ENCODE assay signal across 8 cellular contexts in the genomic region with DNA sequence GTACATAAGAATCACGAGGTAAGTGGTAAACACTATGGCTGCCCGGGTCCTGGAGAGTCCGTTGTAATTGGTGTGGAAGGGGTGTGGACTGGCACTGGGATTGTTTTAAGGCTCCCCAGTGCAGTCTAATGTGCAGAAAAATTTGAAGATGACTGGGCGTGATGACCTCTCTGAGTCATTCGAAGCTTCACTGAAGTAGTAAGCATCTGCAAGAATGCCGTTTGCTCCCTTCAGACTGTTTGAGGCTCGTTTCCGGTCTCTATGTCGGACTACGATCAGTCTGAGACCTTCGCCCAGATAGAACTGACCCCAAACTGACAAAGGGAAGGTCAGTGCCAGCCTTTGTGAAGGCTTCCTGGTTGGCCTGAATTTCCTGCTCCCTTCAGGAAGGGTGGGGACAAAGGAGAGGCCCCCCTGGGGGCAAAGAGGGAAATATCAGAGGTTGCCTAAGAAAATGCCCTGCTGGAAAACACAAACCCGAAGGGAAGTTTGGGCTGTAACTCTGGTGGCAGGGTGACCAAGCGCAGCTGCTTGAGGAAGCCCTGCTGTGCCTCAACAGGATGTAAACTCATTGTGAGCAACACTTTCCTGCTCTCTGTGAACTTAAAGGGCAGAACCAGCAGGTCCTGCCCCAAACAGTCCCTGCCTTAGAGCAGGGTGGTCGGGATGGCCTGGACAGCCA. TPM values are rescaled to one million over a fixed set of nuclear protein-coding genes. Genes with fewer than 3 reads are reported as not detected.
A peak's percentile ranks its signal among the peaks of the same experiment; 100 is the strongest.
DNase-seq lines count a peak whose midpoint lies in the region; ATAC-seq, FAIRE-seq and TF ChIP-seq lines count a peak whose summit lies in the region.

No MANE protein-coding gene starts in this region.

- no peaks in the 10 kb centered on the region for H3K27me3 ChIP-seq in naive thymus-derived CD4-positive, alpha-beta T cell (ENCODE audit: control insufficient read depth in 2 of 2, insufficient read depth in 2 of 2, low read length in 2 of 2)

- no peak overlapping the region for H3K27ac ChIP-seq in naive thymus-derived CD4-positive, alpha-beta T cell (ENCODE audit: low read depth, low read length)

- H3K9me3 ChIP-seq in naive thymus-derived CD4-positive, alpha-beta T cell (ENCODE audit: control insufficient read depth in 2 of 3, low read length in 3 of 3) = no peaks in the 10 kb centered on the region

- H3K4me1 Mint-ChIP-seq in naive thymus-derived CD4-positive, alpha-beta T cell = peaks cover 19 to 45% (median 39%) of the 10 kb centered on the region in 7 donors

- intact Hi-C loops in naive thymus-derived CD4-positive, alpha-beta T cell (cut with micrococcal nuclease) = loop anchor here in 1 of 2 donors (1.0 to 10.0 kb wide), 3 partner anchors 11 to 409 kb away; no protein-coding TSS in a partner anchor

- DNase-seq in AG20443 (ENCODE audit: low spot score) (peak; percentile 84), RCC 7860 (ENCODE audit: low spot score) (peak; percentile 93), choroid plexus epithelial cell (ENCODE audit: low read depth) (peak; percentile 94), globus pallidus (ENCODE audit: low spot score) (no peak), NCI-H1694 (lab: John Stamatoyannopoulos, UW) (no peak)
- peak in 1 of 9 donors; percentile 43 for DNase-seq in naive thymus-derived CD4-positive, alpha-beta T cell

- POLR2A ChIA-PET in naive thymus-derived CD4-positive, alpha-beta T cell (lab: Charles Lee) = no interaction called here

- CTCF ChIA-PET in naive thymus-derived CD4-positive, alpha-beta T cell (lab: Charles Lee) = interaction anchor here (0.6 to 1.1 kb wide), 2 partner anchors 11 to 176 kb away, joined by 3 read pairs; no protein-coding TSS in a partner anchor

- TF ChIP-seq CTCF in choroid plexus epithelial cell (conservative IDR thresholded peaks at IDR 0.05; ENCODE audit: low read depth, low read length) = no peak

- no peaks in the 10 kb centered on the region for H3K9me3 Mint-ChIP-seq in naive thymus-derived CD4-positive, alpha-beta T cell

- peak overlapping the region in 3 of 9 donors; percentile 9 to 73 (median 64) for H3K27ac Mint-ChIP-seq in naive thymus-derived CD4-positive, alpha-beta T cell

- peak; percentile 68 for FAIRE-seq in RCC 7860 (lab: Jason Lieb, UNC)

- H3K4me3 ChIP-seq in choroid plexus epithelial cell (ENCODE audit: low read depth, low read length) = peak overlapping the region; percentile 16
- peak overlapping the region; percentile 30 for H3K4me3 ChIP-seq in naive thymus-derived CD4-positive, alpha-beta T cell (ENCODE audit: low read length)

- H3K4me3 Mint-ChIP-seq in naive thymus-derived CD4-positive, alpha-beta T cell = peak overlapping the region in 6 of 10 donors; percentile 6 to 61 (median 26)

- peak; percentile 52 for ATAC-seq in GM21526 (IDR thresholded peaks at IDR 0.05; ENCODE audit: low FRiP score, unreplicated experiment)
- peak; percentile 84 for ATAC-seq in naive thymus-derived CD4-positive, alpha-beta T cell
- no peak for ATAC-seq in HG02973 (IDR thresholded peaks at IDR 0.05; ENCODE audit: unreplicated experiment)

- peaks cover 8 to 12% of the 10 kb centered on the region in 2 donors for H3K4me1 ChIP-seq in naive thymus-derived CD4-positive, alpha-beta T cell (ENCODE audit: control insufficient read depth in 2 of 2, insufficient read depth in 2 of 2, low read length in 2 of 2)

- peaks cover 0 to 38% (median 8%) of the 10 kb centered on the region in 5 donors for H3K36me3 Mint-ChIP-seq in naive thymus-derived CD4-positive, alpha-beta T cell

- no peaks in the 10 kb centered on the region for H3K27me3 Mint-ChIP-seq in naive thymus-derived CD4-positive, alpha-beta T cell

- no peaks in the 10 kb centered on the region for H3K36me3 ChIP-seq in naive thymus-derived CD4-positive, alpha-beta T cell (ENCODE audit: control insufficient read depth in 2 of 3, insufficient read depth in 3 of 3, low read length in 3 of 3)

RNA-seq across cellular contexts. Expression of a gene that starts 34.6 kb away (rescaled TPM):
- 10 to 100 TPM in 4 of 5 experiments, 1 to 10 TPM in 1; 6.8 to 23.3 (median 15.5) TPM for total RNA-seq in naive thymus-derived CD4-positive, alpha-beta T cell
- 10 to 100 TPM; 17.0 to 18.8 TPM for polyA plus RNA-seq in naive thymus-derived CD4-positive, alpha-beta T cell

RNA-seq across cellular contexts. Expression of a gene that starts 34.8 kb away (rescaled TPM):
- total RNA-seq in naive thymus-derived CD4-positive, alpha-beta T cell = 10 to 100 TPM; 18.7 to 41.4 (median 35.4) TPM
- 10 to 100 TPM; 40.1 to 40.9 TPM for polyA plus RNA-seq in naive thymus-derived CD4-positive, alpha-beta T cell

Comparison
In these comparisons a context has a peak if more than half of its experiments do, and no peak if none do; other contexts are left out.
1. DNase-seq: peak in AG20443 (single experiment), RCC 7860 (single experiment) and choroid plexus epithelial cell (single experiment); none in globus pallidus (single experiment) and NCI-H1694 (single experiment).